Comparison of ENCODE assay signal across 9 cellular contexts in the genomic region with DNA sequence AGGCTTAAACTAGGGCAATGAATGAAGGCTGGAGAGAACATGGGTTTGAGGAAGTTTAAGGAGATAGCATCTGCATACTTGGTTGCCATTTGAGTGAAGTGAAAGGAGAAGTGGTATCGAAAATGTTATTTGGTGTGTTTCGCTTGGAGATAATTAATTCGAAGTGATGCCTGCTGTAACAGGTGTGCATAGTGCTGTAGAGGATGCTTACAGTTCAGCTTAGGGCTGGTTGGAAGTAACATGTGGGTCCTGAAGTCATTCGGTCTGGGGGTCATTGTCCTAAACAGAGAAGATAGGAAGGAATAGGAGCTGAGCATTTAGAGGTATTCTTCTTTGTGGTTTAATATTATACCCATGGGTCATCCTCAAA. TPM values are rescaled to one million over a fixed set of nuclear protein-coding genes. Genes with fewer than 3 reads are reported as not detected.
A peak's percentile ranks its signal among the peaks of the same experiment; 100 is the strongest.
DNase-seq lines count a peak whose midpoint lies in the region; ATAC-seq, FAIRE-seq and TF ChIP-seq lines count a peak whose summit lies in the region.
"Had no signal": no experiment of that assay in that cellular context is flagged by ENCODE, and none has a peak within 500 bp of the region (broad histone marks: within the 10 kb centered on the region; RNA-seq: fewer than 3 reads in every experiment).

No MANE protein-coding gene starts in this region.

- no peaks in the 10 kb centered on the region for H3K9me3 ChIP-seq in SJCRH30 (replicated peaks)
- H3K9me3 ChIP-seq in small intestine (ENCODE audit: control insufficient read depth, low read depth), result no peaks in the 10 kb centered on the region

- H3K27ac Mint-ChIP-seq in type B pancreatic cell, result no peak overlapping the region

- ATAC-seq in GM18909 (IDR thresholded peaks at IDR 0.05; ENCODE audit: poor library complexity, unreplicated experiment) (peak; percentile 78), HG03103 (IDR thresholded peaks at IDR 0.05; ENCODE audit: low read depth, unreplicated experiment) (peak; percentile 74), Right ventricle myocardium superior (ENCODE audit: poor library complexity) (peak; percentile 40)

- peaks cover 10% of the 10 kb centered on the region for H3K36me3 Mint-ChIP-seq in type B pancreatic cell

- peak overlapping the region; percentile 69; the same call in 1 of the 2 replicates for H3K27ac ChIP-seq in SJCRH30
- H3K27ac ChIP-seq in small intestine (ENCODE audit: low read depth in 1 of 2, low read length in 1 of 2), result peak overlapping the region in 1 of 2 donors; percentile 57

- H3K4me3 ChIP-seq in SJCRH30 (peak overlapping the region; percentile 74), small intestine (ENCODE audit: low read depth in 1 of 2, low read length in 2 of 2) (no peak overlapping the region)

- H3K4me1 Mint-ChIP-seq in type B pancreatic cell (ENCODE audit: unreplicated experiment), result peaks cover 5% of the 10 kb centered on the region

- no peaks in the 10 kb centered on the region for H3K9me3 Mint-ChIP-seq in type B pancreatic cell
- H3K9me3 Mint-ChIP-seq: nephron had no signal

- no peaks in the 10 kb centered on the region for H3K27me3 Mint-ChIP-seq in type B pancreatic cell

- 1 to 12% (median 3%) methylated on average over 4 of the region's 4 CpGs for WGBS in small intestine, 3 donors

- no peak for FAIRE-seq in small intestine (lab: Jason Lieb, UNC)

- DNase-seq in Ammon's horn (ENCODE audit: low spot score) (peak; percentile 32), SJCRH30 (no peak), Right ventricle myocardium superior (no peak), small intestine (peak; percentile 17), type B pancreatic cell (ENCODE audit: extremely low spot score, unreplicated experiment) (no peak)
- DNase-seq in activated CD4-positive, CD25-positive, alpha-beta regulatory T cell treated with anti-CD3 and anti-CD28 coated beads, Interleukin-2, amount 50 U/mL, for 72 hours, result no peak

- no peak for TF ChIP-seq CTCF in type B pancreatic cell (conservative IDR thresholded peaks at IDR 0.05)

- H3K4me1 ChIP-seq in SJCRH30, result peaks cover 4% of the 10 kb centered on the region; the same call in 1 of the 2 replicates
- no peaks in the 10 kb centered on the region for H3K4me1 ChIP-seq in small intestine (ENCODE audit: control insufficient read depth in 2 of 2, insufficient read depth in 1 of 2, low read depth in 1 of 2, low read length in 1 of 2)

- H3K4me3 Mint-ChIP-seq in type B pancreatic cell, result no peak overlapping the region
- H3K4me3 Mint-ChIP-seq: nephron had no signal

- H3K36me3 ChIP-seq in SJCRH30 (peaks cover 20% of the 10 kb centered on the region), small intestine (ENCODE audit: control insufficient read depth in 2 of 2, insufficient read depth in 2 of 2, low read length in 2 of 2) (peaks cover 14 to 18% of the 10 kb centered on the region in 2 donors)

- H3K27me3 ChIP-seq in SJCRH30, result no peaks in the 10 kb centered on the region
- no peaks in the 10 kb centered on the region for H3K27me3 ChIP-seq in small intestine (ENCODE audit: control insufficient read depth in 2 of 2, insufficient read depth in 2 of 2, low read length in 2 of 2)

- intact Hi-C loops in Right ventricle myocardium superior (cut with DNase I), result loop anchor here (5.0 kb wide), 1 partner anchor 167 kb away; no protein-coding TSS in a partner anchor

RNA-seq across cellular contexts. Expression of a gene that starts 0.3 kb away (rescaled TPM):
- total RNA-seq in SJCRH30 (2014; rRNA removed; shearing (Covaris generic)), result 1.1 and 1.2 TPM in 2 replicates
- total RNA-seq in Right ventricle myocardium superior (2.9 TPM), type B pancreatic cell (ENCODE audit: low replicate concordance) (2.1 and 4.0 TPM in 2 replicates)
- 1 to 10 TPM in 2 of 3 donors, under 1 TPM in 1; 0.54 to 1.6 (median 1.6) TPM for polyA plus RNA-seq in small intestine

RNA-seq across cellular contexts. Expression of a gene that starts 13.8 kb away (rescaled TPM):
- total RNA-seq in SJCRH30 (2014; rRNA removed; shearing (Covaris generic)), result 18.8 and 19.7 TPM in 2 replicates
- 13.2 TPM for total RNA-seq in Right ventricle myocardium superior
- 10 to 100 TPM in 1 of 3 donors, 1 to 10 TPM in 2; 5.9 to 10.1 (median 8.3) TPM for polyA plus RNA-seq in small intestine
- total RNA-seq in type B pancreatic cell (ENCODE audit: low replicate concordance), result 18.4 and 40.0 TPM in 2 replicates

RNA-seq across cellular contexts. Expression of a gene that starts 21.1 kb away (rescaled TPM):
- 27.4 and 28.5 TPM in 2 replicates for total RNA-seq in SJCRH30 (2014; rRNA removed; shearing (Covaris generic))
- total RNA-seq in Right ventricle myocardium superior, result 12.2 TPM
- polyA plus RNA-seq in small intestine, result 10 to 100 TPM; 11.6 to 18.5 (median 16.2) TPM
- total RNA-seq in type B pancreatic cell (ENCODE audit: low replicate concordance), result 27.6 and 28.3 TPM in 2 replicates

RNA-seq across cellular contexts. Expression of a gene that starts 21.2 kb away (rescaled TPM):
- 9.0 and 10.0 TPM in 2 replicates for total RNA-seq in SJCRH30 (2014; rRNA removed; shearing (Covaris generic))
- total RNA-seq in Right ventricle myocardium superior, result 46.5 TPM
- 1 to 10 TPM; 2.7 to 4.7 (median 3.4) TPM for polyA plus RNA-seq in small intestine
- total RNA-seq in type B pancreatic cell (ENCODE audit: low replicate concordance), result 9.2 and 10.6 TPM in 2 replicates

RNA-seq across cellular contexts. Expression of a gene that starts 40.5 kb away (rescaled TPM):
- total RNA-seq in SJCRH30 (2014; rRNA removed; shearing (Covaris generic)), result not detected in 2 replicates
- total RNA-seq in Right ventricle myocardium superior (1.1 TPM), type B pancreatic cell (ENCODE audit: low replicate concordance) (0.12 and 0.56 TPM in 2 replicates)
- 1 to 10 TPM in 2 of 3 donors, not detected in 1; 1.1 to 1.8 TPM for polyA plus RNA-seq in small intestine

Comparison
In these comparisons a context has a peak if more than half of its experiments do, and no peak if none do; other contexts are left out.
1. DNase-seq: peak in Ammon's horn (single experiment) and small intestine (single experiment); none in SJCRH30 (0 of 2), Right ventricle myocardium superior (single experiment), activated CD4-positive, CD25-positive, alpha-beta regulatory T cell treated with anti-CD3 and anti-CD28 coated beads, Interleukin-2, amount 50 U/mL, for 72 hours (single experiment) and type B pancreatic cell (single experiment).
2. Peak in every context shown above with its lines, with median percentiles within 50 percentile points of each other: ATAC-seq.